In the genomic region with DNA sequence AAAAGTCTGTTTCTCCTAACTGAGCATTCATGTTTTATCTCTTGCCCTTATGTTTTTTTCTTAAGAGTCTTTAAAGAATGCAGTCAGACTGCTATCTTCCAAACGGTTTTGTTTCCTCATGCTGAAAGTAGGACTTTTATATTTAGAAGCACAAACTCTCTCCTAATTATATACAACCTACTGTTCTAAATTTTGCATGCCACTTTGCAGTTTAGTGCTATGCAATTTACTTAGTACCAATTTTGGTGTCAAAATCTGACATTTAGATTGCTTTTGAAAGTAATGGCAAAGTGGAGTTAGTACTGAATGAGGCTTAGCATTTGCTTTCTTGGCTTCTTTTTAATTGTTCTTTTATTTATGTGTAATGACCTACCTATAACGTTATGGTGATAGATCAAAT, we compare ENCODE assay signal across 30 cellular contexts. TPM values are rescaled to one million over a fixed set of nuclear protein-coding genes. Genes with fewer than 3 reads are reported as not detected.
"Had no signal": no experiment of that assay in that cellular context is flagged by ENCODE, and none has a peak within 500 bp of the region (broad histone marks: within the 10 kb centered on the region; RNA-seq: fewer than 3 reads in every experiment).

No MANE protein-coding gene starts in this region.

- H3K27ac Mint-ChIP-seq: dendritic cell treated with granulocyte-macrophage colony-stimulating factor and Interleukin-4, amounts not matched to agents 40 ng/mL and 50 ng/mL, for 4 days; effector memory CD8-positive, alpha-beta T cell; endodermal cell had no signal

- H3K9me3 Mint-ChIP-seq: dendritic cell treated with granulocyte-macrophage colony-stimulating factor and Interleukin-4, amounts not matched to agents 40 ng/mL and 50 ng/mL, for 4 days; endodermal cell had no signal

- FAIRE-seq: colon, endothelial cell of umbilical vein, frontal cortex had no signal

- H3K4me3 ChIP-seq: colonic mucosa, coronary artery, dorsolateral prefrontal cortex, esophagus muscularis mucosa, esophagus squamous epithelium, gastrocnemius medialis, gastroesophageal sphincter, heart left ventricle, heart right ventricle had no signal

- DNase-seq: colonic mucosa; cortex of kidney; dermis blood vessel endothelial cell; dorsolateral prefrontal cortex; effector CD8-positive, alpha-beta T cell; effector memory CD4-positive, alpha-beta T cell; effector memory CD8-positive, alpha-beta T cell; endodermal cell; erythroblast; esophagus squamous epithelium; foreskin fibroblast; foreskin keratinocyte; foreskin melanocyte; gastrocnemius medialis; glutamatergic neuron; head of caudate nucleus; heart left ventricle; heart right ventricle had no signal

- H3K9me3 ChIP-seq: colonic mucosa, esophagus muscularis mucosa, esophagus squamous epithelium, gastrocnemius medialis, gastroesophageal sphincter, heart left ventricle, heart right ventricle had no signal

- H3K27me3 Mint-ChIP-seq: dendritic cell treated with granulocyte-macrophage colony-stimulating factor and Interleukin-4, amounts not matched to agents 40 ng/mL and 50 ng/mL, for 4 days; effector memory CD8-positive, alpha-beta T cell had no signal

- H3K36me3 ChIP-seq: colonic mucosa, esophagus muscularis mucosa, esophagus squamous epithelium, gastrocnemius medialis, gastroesophageal sphincter, heart left ventricle, heart right ventricle had no signal

- ATAC-seq: effector memory CD8-positive, alpha-beta T cell; esophagus mucosa; foreskin keratinocyte; gastrocnemius medialis; gastroesophageal sphincter; heart left ventricle; heart right ventricle had no signal

- H3K4me3 Mint-ChIP-seq: dendritic cell treated with granulocyte-macrophage colony-stimulating factor and Interleukin-4, amounts not matched to agents 40 ng/mL and 50 ng/mL, for 4 days; effector memory CD8-positive, alpha-beta T cell; endodermal cell had no signal

- H3K27ac ChIP-seq: colonic mucosa, coronary artery, dorsolateral prefrontal cortex, epithelial cell of prostate, esophagus muscularis mucosa, esophagus squamous epithelium, foreskin keratinocyte, gastrocnemius medialis, gastroesophageal sphincter, heart left ventricle, heart right ventricle had no signal

- H3K27me3 ChIP-seq: colonic mucosa, esophagus muscularis mucosa, esophagus squamous epithelium, foreskin keratinocyte, gastrocnemius medialis, gastroesophageal sphincter, heart left ventricle had no signal

RNA-seq across cellular contexts. Expression of gene PCDH20, which starts 55.2 kb away (rescaled TPM):
- total RNA-seq: dermis microvascular lymphatic vessel endothelial cell, endothelial cell of umbilical vein, fibroblast of lung, foreskin keratinocyte, glomerular endothelial cell had no signal
- polyA plus RNA-seq: fibroblast of lung, foreskin keratinocyte had no signal
